In the genomic region with DNA sequence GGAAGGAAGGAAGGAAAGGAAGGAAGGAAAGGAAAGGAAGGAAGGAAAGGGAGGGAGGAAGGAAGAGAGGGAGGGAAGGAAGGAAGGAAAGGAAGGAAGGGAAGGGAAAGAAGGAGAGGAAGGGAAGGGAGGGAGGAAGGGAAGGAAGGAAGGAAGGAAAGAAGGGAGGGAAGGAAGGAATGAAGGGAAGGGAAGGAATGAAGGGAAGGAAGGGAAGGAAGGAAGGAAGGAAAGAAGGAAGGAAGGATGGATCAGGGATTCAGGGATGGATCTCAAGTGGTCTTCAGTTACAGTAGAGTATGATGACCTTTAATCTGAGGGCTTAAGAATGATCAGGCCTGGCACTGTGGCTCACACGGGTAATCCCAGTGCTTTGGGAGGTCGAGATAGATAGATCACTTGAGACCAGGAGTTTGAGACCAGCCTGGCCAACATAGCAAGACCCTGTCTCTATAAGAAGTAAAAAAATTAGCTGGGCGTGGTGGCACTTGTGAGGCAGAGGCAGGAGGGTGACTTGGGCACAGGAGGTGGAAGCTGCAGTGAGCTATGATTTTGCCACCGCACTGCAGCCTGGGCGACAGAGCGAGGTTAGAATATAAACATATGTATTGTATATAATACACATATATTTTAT, we compare ENCODE assay signal across 8 cellular contexts. TPM values are rescaled to one million over a fixed set of nuclear protein-coding genes. Genes with fewer than 3 reads are reported as not detected.
A peak's percentile ranks its signal among the peaks of the same experiment; 100 is the strongest.
DNase-seq lines count a peak whose midpoint lies in the region; ATAC-seq, FAIRE-seq and TF ChIP-seq lines count a peak whose summit lies in the region.

No MANE protein-coding gene starts in this region.

- no peaks in the 10 kb centered on the region for H3K9me2 ChIP-seq in DOHH2 (replicated peaks; ENCODE audit: control insufficient read depth, low read length)

- H3K9me3 ChIP-seq in DOHH2 (ENCODE audit: control insufficient read depth, insufficient read depth, low read length), result peaks cover 5% of the 10 kb centered on the region; the same call in 1 of the 2 replicates
- H3K9me3 ChIP-seq in SJSA1 (replicated peaks), result 0 out of 2 replicates have a peak, but pooled peaks cover 2% of the 10 kb centered on the region
- H3K9me3 ChIP-seq in effector memory CD4-positive, alpha-beta T cell (ENCODE audit: control insufficient read depth, low read length), result no peaks in the 10 kb centered on the region
- H3K9me3 ChIP-seq in small intestine (ENCODE audit: control insufficient read depth, low read depth), result no peaks in the 10 kb centered on the region

- peaks cover 5% of the 10 kb centered on the region; the same call in 1 of the 2 replicates for H3F3A ChIP-seq in DOHH2 (ENCODE audit: control insufficient read depth, insufficient read depth)

- WGBS in small intestine, 3 donors, result 71 to 75% (median 73%) methylated on average over 6 of the region's 6 CpGs

- peak overlapping the region; percentile 27 for H3K4me3 ChIP-seq in DOHH2 (ENCODE audit: low read length)
- H3K4me3 ChIP-seq in SJSA1, result peak overlapping the region; percentile 97
- H3K4me3 ChIP-seq in effector memory CD4-positive, alpha-beta T cell (ENCODE audit: insufficient read depth, low read depth, low read length, poor library complexity, severe bottlenecking), result peak overlapping the region; percentile 55
- peak overlapping the region; percentile 36 for H3K4me3 ChIP-seq in retinal pigment epithelial cell (ENCODE audit: low read length)
- peak overlapping the region in 1 of 2 donors; percentile 98 for H3K4me3 ChIP-seq in small intestine (ENCODE audit: low read depth in 1 of 2, low read length in 2 of 2)

- H4K20me1 ChIP-seq in DOHH2 (ENCODE audit: control insufficient read depth, insufficient read depth, low read depth, low read length), result peaks cover 22% of the 10 kb centered on the region

- H3K4me2 ChIP-seq in DOHH2 (ENCODE audit: low read length), result peak overlapping the region; percentile 42

- DNase-seq in SJSA1 (ENCODE audit: low read depth in 1 of 2, low spot score in 2 of 2), result no peak
- DNase-seq in effector memory CD4-positive, alpha-beta T cell, result no peak
- no peak for DNase-seq in retinal pigment epithelial cell (ENCODE audit: low read depth)
- no peak for DNase-seq in NCI-H2029 (lab: John Stamatoyannopoulos, UW)
- DNase-seq in small intestine, result no peak
- DNase-seq in NCI-H187 treated with DMSO at 0.1 percent for 48 hours (lab: John Stamatoyannopoulos, UW), result no peak

- peaks cover 40% of the 10 kb centered on the region for H3K79me2 ChIP-seq in DOHH2 (ENCODE audit: control insufficient read depth, low read length)

- H3K27ac ChIP-seq in DOHH2 (ENCODE audit: low read depth, low read length), result no peak overlapping the region
- 0 out of 2 replicates have a peak overlapping the region, but pooled peaks have one; percentile 43 for H3K27ac ChIP-seq in SJSA1
- H3K27ac ChIP-seq in effector memory CD4-positive, alpha-beta T cell (ENCODE audit: insufficient read depth, low read length, poor library complexity, severe bottlenecking), result peak overlapping the region; percentile 57
- no peak overlapping the region for H3K27ac ChIP-seq in small intestine (ENCODE audit: low read depth in 1 of 2, low read length in 1 of 2)

- H3K36me3 ChIP-seq in DOHH2 (ENCODE audit: control insufficient read depth, low read length) (peaks cover 23% of the 10 kb centered on the region), SJSA1 (peaks cover 16% of the 10 kb centered on the region), small intestine (ENCODE audit: control insufficient read depth in 2 of 2, insufficient read depth in 2 of 2, low read length in 2 of 2) (no peaks in the 10 kb centered on the region)
- peaks cover 4% of the 10 kb centered on the region for H3K36me3 ChIP-seq in effector memory CD4-positive, alpha-beta T cell (ENCODE audit: control insufficient read depth, insufficient read depth, low read length)

- peaks cover 22% of the 10 kb centered on the region for H3K4me1 ChIP-seq in DOHH2 (ENCODE audit: control insufficient read depth, low read length)
- peaks cover 24% of the 10 kb centered on the region for H3K4me1 ChIP-seq in SJSA1 (replicated peaks)
- H3K4me1 ChIP-seq in effector memory CD4-positive, alpha-beta T cell (ENCODE audit: control insufficient read depth, insufficient read depth, low read length, poor library complexity, severe bottlenecking), result peaks cover 23% of the 10 kb centered on the region
- peaks cover 4 to 5% of the 10 kb centered on the region in 2 donors for H3K4me1 ChIP-seq in small intestine (ENCODE audit: control insufficient read depth in 2 of 2, insufficient read depth in 1 of 2, low read depth in 1 of 2, low read length in 1 of 2)

- no peak for ATAC-seq in HG03196 (IDR thresholded peaks at IDR 0.05; ENCODE audit: unreplicated experiment)

- no peaks in the 10 kb centered on the region for H3K27me3 ChIP-seq in DOHH2 (ENCODE audit: control insufficient read depth, low read length)
- H3K27me3 ChIP-seq in SJSA1 (replicated peaks), result no peaks in the 10 kb centered on the region
- no peaks in the 10 kb centered on the region for H3K27me3 ChIP-seq in effector memory CD4-positive, alpha-beta T cell (replicated peaks; ENCODE audit: control insufficient read depth, insufficient read depth, low read length, poor library complexity, severe bottlenecking)
- no peaks in the 10 kb centered on the region for H3K27me3 ChIP-seq in small intestine (ENCODE audit: control insufficient read depth in 2 of 2, insufficient read depth in 2 of 2, low read length in 2 of 2)

- no peak for TF ChIP-seq CTCF in DOHH2 (IDR thresholded peaks at IDR 0.05; ENCODE audit: low read depth, low read length, poor library complexity, severe bottlenecking)
- no peak for TF ChIP-seq CTCF in retinal pigment epithelial cell (conservative IDR thresholded peaks at IDR 0.05; ENCODE audit: low read depth, low read length)

- no peak for FAIRE-seq in small intestine (lab: Jason Lieb, UNC)

RNA-seq across cellular contexts. Expression of gene FOXK1, which starts 0.8 kb away (rescaled TPM):
- total RNA-seq in SJSA1 (2014; rRNA removed; shearing (Covaris generic)), result 10.2 and 17.4 TPM in 2 replicates
- polyA plus RNA-seq in small intestine, result 10 to 100 TPM in 1 of 3 donors, 1 to 10 TPM in 2; 1.4 to 10.5 (median 2.0) TPM

Comparison
In these comparisons a context has a peak if more than half of its experiments do, and no peak if none do; other contexts are left out.
1. H3K27ac ChIP-seq: peak in SJSA1 (single experiment) and effector memory CD4-positive, alpha-beta T cell (single experiment); none in DOHH2 (single experiment) and small intestine (0 of 2).